ENCODE assay signal across 18 cellular contexts in the genomic region with DNA sequence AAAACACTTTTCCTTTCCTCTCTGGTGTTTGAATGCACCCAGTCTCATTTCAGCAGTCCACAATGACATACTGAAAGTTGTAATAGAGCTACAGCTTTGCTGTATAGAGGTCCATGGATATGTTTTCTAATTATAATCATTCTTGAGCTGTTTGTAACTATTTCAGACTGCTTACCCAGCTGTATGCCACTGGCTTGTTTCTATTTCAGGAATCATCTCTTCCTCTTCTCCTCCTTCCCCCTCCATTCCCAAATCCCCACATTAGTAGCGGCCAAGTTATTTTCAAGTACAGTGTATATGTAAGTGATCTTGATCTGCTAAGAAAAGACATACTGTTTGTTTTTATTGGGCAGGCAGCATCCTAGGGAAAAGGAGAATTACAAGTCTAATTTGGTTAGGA.
A peak's percentile ranks its signal among the peaks of the same experiment; 100 is the strongest.
DNase-seq lines count a peak whose midpoint lies in the region; ATAC-seq and TF ChIP-seq lines count a peak whose summit lies in the region.
"Had no signal": no experiment of that assay in that cellular context is flagged by ENCODE, and none has a peak within 500 bp of the region (broad histone marks: within the 10 kb centered on the region; RNA-seq: fewer than 3 reads in every experiment).

No MANE protein-coding gene starts in this region.

- H3K4me2 ChIP-seq in osteoblast (ENCODE audit: insufficient read depth, low read length) = no peak overlapping the region
- H3K4me2 ChIP-seq: A549 had no signal

- H3K27me3 ChIP-seq in psoas muscle (ENCODE audit: insufficient read depth in 3 of 3, low read length in 2 of 3) (no peaks in the 10 kb centered on the region), osteoblast (ENCODE audit: insufficient read depth, low read length) (no peaks in the 10 kb centered on the region)

- no peaks in the 10 kb centered on the region for H3K9me3 ChIP-seq in psoas muscle
- H3K9me3 ChIP-seq in osteoblast (ENCODE audit: low read depth, low read length) = no peaks in the 10 kb centered on the region
- H3K9me3 ChIP-seq: A549, HAP-1 had no signal

- H3K36me3 ChIP-seq in psoas muscle (ENCODE audit: insufficient read depth in 1 of 2, low read depth in 1 of 2) (no peaks in the 10 kb centered on the region), osteoblast (ENCODE audit: insufficient read depth, low read length) (no peaks in the 10 kb centered on the region)
- H3K36me3 ChIP-seq: HAP-1 had no signal

- TF ChIP-seq CTCF in psoas muscle (IDR thresholded peaks at IDR 0.05) = no peak
- TF ChIP-seq CTCF in coronary artery (IDR thresholded peaks at IDR 0.05) = no peak
- no peak for TF ChIP-seq CTCF in osteoblast (IDR thresholded peaks at IDR 0.05; ENCODE audit: extremely low read depth, low read depth, low read length)

- ATAC-seq in psoas muscle (peak in 2 of 4 donors; percentile 66 to 71), GM18858 (IDR thresholded peaks at IDR 0.05; ENCODE audit: unreplicated experiment) (no peak)
- ATAC-seq: A549 had no signal

- H4K20me1 ChIP-seq in osteoblast (ENCODE audit: insufficient read depth, low read length) = no peaks in the 10 kb centered on the region

- intact Hi-C loops in psoas muscle (cut with DNase I) = no loop called here

- peak overlapping the region; percentile 54 for H3K27ac ChIP-seq in psoas muscle
- no peak overlapping the region for H3K27ac ChIP-seq in coronary artery
- no peak overlapping the region for H3K27ac ChIP-seq in osteoblast (ENCODE audit: low read depth, low read length)
- H3K27ac ChIP-seq: A549 had no signal

- H3K4me1 ChIP-seq in psoas muscle (no peaks in the 10 kb centered on the region), osteoblast (ENCODE audit: insufficient read depth, low read length) (no peaks in the 10 kb centered on the region)
- H3K4me1 ChIP-seq: A549, HAP-1 had no signal

- DNase-seq in EH (ENCODE audit: low read depth) (peak; percentile 71), hepatic stellate cell (ENCODE audit: low spot score) (peak; percentile 16), psoas muscle (no peak), coronary artery (ENCODE audit: low spot score) (no peak), osteoblast (ENCODE audit: insufficient read length, low spot score, missing footprints) (no peak), inferior parietal cortex (ENCODE audit: extremely low spot score) (no peak)
- DNase-seq: 8988T; ACHN; C1 segment of cervical spinal cord; Calu3; CD4-positive, alpha-beta memory T cell; COR-L47; DMS53; DMS79 treated with DMSO at 0.1 percent for 48 hours; GOT3 had no signal

- no peaks in the 10 kb centered on the region for H3K79me2 ChIP-seq in osteoblast (ENCODE audit: insufficient read depth, low read length)

- H2AFZ ChIP-seq in osteoblast (ENCODE audit: low read length) = no peak overlapping the region

- H3K4me3 ChIP-seq in psoas muscle (no peak overlapping the region), coronary artery (no peak overlapping the region), osteoblast (ENCODE audit: insufficient read depth, low read length) (no peak overlapping the region)
- H3K4me3 ChIP-seq: A549, HAP-1 had no signal

- 25 to 54% (median 27%) methylated on average over 1 of the region's 1 CpG for WGBS in psoas muscle, 3 donors

Comparison
In these comparisons a context has a peak if more than half of its experiments do, and no peak if none do; other contexts are left out.
1. DNase-seq: peak in EH (single experiment) and hepatic stellate cell (single experiment); none in psoas muscle (0 of 2), coronary artery (single experiment), osteoblast (single experiment) and inferior parietal cortex (single experiment).